In the genomic region with DNA sequence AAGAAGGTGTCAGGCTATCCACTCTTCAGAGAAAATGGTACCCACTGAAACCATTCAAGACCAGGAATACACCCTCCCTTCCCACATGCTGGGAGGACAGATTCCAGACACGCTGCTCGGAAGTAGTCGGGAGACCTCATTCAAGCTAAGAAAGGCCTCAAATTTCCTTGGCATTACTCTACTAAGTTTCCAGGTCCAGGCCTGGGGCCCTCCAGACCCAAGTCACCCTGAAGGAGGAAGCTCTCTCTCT, we compare ENCODE assay signal across 8 cellular contexts. TPM values are rescaled to one million over a fixed set of nuclear protein-coding genes. Genes with fewer than 3 reads are reported as not detected.
DNase-seq lines count a peak whose midpoint lies in the region; ATAC-seq and TF ChIP-seq lines count a peak whose summit lies in the region.

No MANE protein-coding gene starts in this region.

- CTCF ChIA-PET in naive thymus-derived CD4-positive, alpha-beta T cell (lab: Charles Lee) = interaction anchor here (0.6 to 8.9 kb wide), 28 partner anchors 8 to 278 kb away, joined by 3 to 286 read pairs (median 4); a partner anchor contains a TSS

- ATAC-seq in naive thymus-derived CD4-positive, alpha-beta T cell = no peak
- ATAC-seq in HG02870 (IDR thresholded peaks at IDR 0.05; ENCODE audit: unreplicated experiment) = no peak

- no peaks in the 10 kb centered on the region for H3K9me3 Mint-ChIP-seq in chondrocyte (ENCODE audit: low read depth)
- no peaks in the 10 kb centered on the region for H3K9me3 Mint-ChIP-seq in naive thymus-derived CD4-positive, alpha-beta T cell

- H3K27me3 Mint-ChIP-seq in chondrocyte (ENCODE audit: low read depth) = no peaks in the 10 kb centered on the region
- H3K27me3 Mint-ChIP-seq in naive thymus-derived CD4-positive, alpha-beta T cell = no peaks in the 10 kb centered on the region

- peak overlapping the region; percentile 98 for H3K27ac Mint-ChIP-seq in chondrocyte (ENCODE audit: unreplicated experiment)
- peak overlapping the region in 7 of 9 donors; percentile 43 to 94 (median 86) for H3K27ac Mint-ChIP-seq in naive thymus-derived CD4-positive, alpha-beta T cell

- peaks cover 81 to 95% (median 90%) of the 10 kb centered on the region in 10 experiments for H3K4me1 ChIP-seq in BLaER1 treated with 17β-estradiol and CSF1 and Interleukin-3, amounts not matched to agents 10 nM and 100 nM
- H3K4me1 ChIP-seq in HUES48 (ENCODE audit: control insufficient read depth, insufficient read depth, low read length) = peaks cover 53% of the 10 kb centered on the region
- peaks cover 57 to 71% of the 10 kb centered on the region in 2 donors for H3K4me1 ChIP-seq in naive thymus-derived CD4-positive, alpha-beta T cell (ENCODE audit: control insufficient read depth in 2 of 2, insufficient read depth in 2 of 2, low read length in 2 of 2)

- DNase-seq in chondrocyte (ENCODE audit: low spot score) (no peak), cerebellar nuclear complex (lab: John Stamatoyannopoulos, UW) (no peak), LoVo (ENCODE audit: low spot score) (no peak), COLO829 (ENCODE audit: low spot score) (no peak)
- DNase-seq in naive thymus-derived CD4-positive, alpha-beta T cell = no peak

- H3K9me3 ChIP-seq in BLaER1 treated with 17β-estradiol and CSF1 and Interleukin-3, amounts not matched to agents 10 nM and 100 nM (replicated peaks in 1 of 11) = no peaks in the 10 kb centered on the region
- H3K9me3 ChIP-seq in HUES48 (ENCODE audit: control insufficient read depth, insufficient read depth, low read length) = no peaks in the 10 kb centered on the region
- no peaks in the 10 kb centered on the region for H3K9me3 ChIP-seq in naive thymus-derived CD4-positive, alpha-beta T cell (ENCODE audit: control insufficient read depth in 2 of 3, low read length in 3 of 3)

- TF ChIP-seq CTCF in chondrocyte (IDR thresholded peaks at IDR 0.05) = no peak

- H3K27ac ChIP-seq in BLaER1 treated with 17β-estradiol and CSF1 and Interleukin-3, amounts not matched to agents 10 nM and 100 nM = no peak overlapping the region; a peak in 1 of 22 replicates
- peak overlapping the region; percentile 99 for H3K27ac ChIP-seq in HUES48 (ENCODE audit: low read depth, low read length)
- no peak overlapping the region for H3K27ac ChIP-seq in naive thymus-derived CD4-positive, alpha-beta T cell (ENCODE audit: low read depth, low read length)

- POLR2A ChIA-PET in naive thymus-derived CD4-positive, alpha-beta T cell (lab: Charles Lee) = interaction anchor here (0.7 to 9.6 kb wide), 11 partner anchors 9 to 79 kb away, joined by 3 to 215 read pairs (median 6); a partner anchor contains a TSS

- H3K4me3 Mint-ChIP-seq in chondrocyte (ENCODE audit: unreplicated experiment) = no peak overlapping the region
- H3K4me3 Mint-ChIP-seq in naive thymus-derived CD4-positive, alpha-beta T cell = peak overlapping the region in 8 of 10 donors; percentile 72 to 89 (median 76)

- H4K20me1 ChIP-seq in BLaER1 treated with 17β-estradiol and CSF1 and Interleukin-3, amounts not matched to agents 10 nM and 100 nM = peaks cover 0 to 59% (median 35%) of the 10 kb centered on the region in 11 experiments; a peak in 16 of 22 replicates

- intact Hi-C loops in naive thymus-derived CD4-positive, alpha-beta T cell (cut with micrococcal nuclease) = loop anchor here (1.0 to 2.0 kb wide), 4 partner anchors 24 to 63 kb away; a partner anchor contains a TSS

- no peaks in the 10 kb centered on the region for H3K36me3 Mint-ChIP-seq in chondrocyte (ENCODE audit: low read depth)
- peaks cover 0 to 5% (median 0%) of the 10 kb centered on the region in 5 donors for H3K36me3 Mint-ChIP-seq in naive thymus-derived CD4-positive, alpha-beta T cell

- H3K9ac ChIP-seq in BLaER1 treated with 17β-estradiol and CSF1 and Interleukin-3, amounts not matched to agents 10 nM and 100 nM = peak overlapping the region in 7 of 11 experiments; percentile 5 to 81 (median 48); a peak in 3 of 22 replicates
- 0 out of 2 replicates have a peak overlapping the region, but pooled peaks have one; percentile 85 for H3K9ac ChIP-seq in HUES48 (ENCODE audit: low read depth, low read length)

- peaks cover 0 to 30% (median 8%) of the 10 kb centered on the region in 11 experiments; a peak in 15 of 22 replicates for H3K36me3 ChIP-seq in BLaER1 treated with 17β-estradiol and CSF1 and Interleukin-3, amounts not matched to agents 10 nM and 100 nM
- H3K36me3 ChIP-seq in HUES48 (ENCODE audit: control insufficient read depth, insufficient read depth, low read length) = peaks cover 20% of the 10 kb centered on the region
- H3K36me3 ChIP-seq in naive thymus-derived CD4-positive, alpha-beta T cell (ENCODE audit: control insufficient read depth in 2 of 3, insufficient read depth in 3 of 3, low read length in 3 of 3) = peaks cover under 1 to 32% (median 11%) of the 10 kb centered on the region in 3 experiments

- peaks cover 76% of the 10 kb centered on the region for H3K4me1 Mint-ChIP-seq in chondrocyte (ENCODE audit: low read depth)
- peaks cover 53 to 84% (median 79%) of the 10 kb centered on the region in 7 donors for H3K4me1 Mint-ChIP-seq in naive thymus-derived CD4-positive, alpha-beta T cell

- peak overlapping the region; percentile 86 to 97 (median 95) for H3K4me2 ChIP-seq in BLaER1 treated with 17β-estradiol and CSF1 and Interleukin-3, amounts not matched to agents 10 nM and 100 nM

- H3K27me3 ChIP-seq in BLaER1 treated with 17β-estradiol and CSF1 and Interleukin-3, amounts not matched to agents 10 nM and 100 nM = no peaks in the 10 kb centered on the region
- H3K27me3 ChIP-seq in HUES48 (ENCODE audit: control insufficient read depth, insufficient read depth, low read length) = no peaks in the 10 kb centered on the region
- H3K27me3 ChIP-seq in naive thymus-derived CD4-positive, alpha-beta T cell (ENCODE audit: control insufficient read depth in 2 of 2, insufficient read depth in 2 of 2, low read length in 2 of 2) = no peaks in the 10 kb centered on the region

- 0 out of 20 replicates have a peak overlapping the region, but pooled peaks of 1 of the 10 experiments have one; percentile 37 for H3K4me3 ChIP-seq in BLaER1 treated with 17β-estradiol and CSF1 and Interleukin-3, amounts not matched to agents 10 nM and 100 nM
- no peak overlapping the region for H3K4me3 ChIP-seq in HUES48 (ENCODE audit: low read depth, low read length)
- peak overlapping the region; percentile 21 for H3K4me3 ChIP-seq in naive thymus-derived CD4-positive, alpha-beta T cell (ENCODE audit: low read length)

RNA-seq across cellular contexts. Expression of a gene that starts 27.1 kb away (rescaled TPM):
- 1,691 to 2,186 TPM (median 1,706 TPM) in 3 replicates for total RNA-seq in chondrocyte
- total RNA-seq in naive thymus-derived CD4-positive, alpha-beta T cell = 1,000 to 10,000 TPM; 1,375 to 2,107 (median 1,573) TPM
- polyA plus RNA-seq in naive thymus-derived CD4-positive, alpha-beta T cell = 1,000 to 10,000 TPM; 1,871 to 2,384 TPM

RNA-seq across cellular contexts. Expression of a gene that starts 33.5 kb away (rescaled TPM):
- total RNA-seq in chondrocyte = 92.3 to 137 TPM (median 97.5 TPM) in 3 replicates
- total RNA-seq in naive thymus-derived CD4-positive, alpha-beta T cell = 100 to 1,000 TPM in 4 of 5 experiments, 10 to 100 TPM in 1; 90.6 to 142 (median 132) TPM
- polyA plus RNA-seq in naive thymus-derived CD4-positive, alpha-beta T cell = 10 to 100 TPM; 20.3 to 36.4 TPM

RNA-seq across cellular contexts. Expression of a gene that starts 37.6 kb away (rescaled TPM):
- 68.1 to 79.5 TPM (median 70.5 TPM) in 3 replicates for total RNA-seq in chondrocyte
- 100 to 1,000 TPM; 103 to 202 (median 158) TPM for total RNA-seq in naive thymus-derived CD4-positive, alpha-beta T cell
- polyA plus RNA-seq in naive thymus-derived CD4-positive, alpha-beta T cell = 100 to 1,000 TPM in 1 of 2 donors, 10 to 100 TPM in 1; 84.3 to 114 TPM
